ENCODE assay signal across 8 cellular contexts in genomic region chr19:40285353-40286234, GRCh38. TPM values are rescaled to one million over a fixed set of nuclear protein-coding genes. Genes with fewer than 3 reads are reported as not detected.
DNase-seq lines count a peak whose midpoint lies in the region; ATAC-seq and TF ChIP-seq lines count a peak whose summit lies in the region.

No MANE protein-coding gene starts in this region.

- ATAC-seq in GM21576 (IDR thresholded peaks at IDR 0.05; ENCODE audit: unreplicated experiment): peak; percentile 73

- H3K27ac Mint-ChIP-seq in IgD-negative memory B cell: peak overlapping the region; percentile 87 to 98 (median 96)
- peak overlapping the region; percentile 99 for H3K27ac Mint-ChIP-seq in activated T-cell treated with anti-CD3 and anti-CD28 coated beads, Interleukin-2, amount 50 U/mL, for 24 hours

- peak; percentile 81 for TF ChIP-seq POLR2A in erythroblast (IDR thresholded peaks at IDR 0.05; ENCODE audit: low read length)

- peak overlapping the region; percentile 80 to 96 (median 91) for H3K4me3 Mint-ChIP-seq in IgD-negative memory B cell
- peak overlapping the region; percentile 96 for H3K4me3 Mint-ChIP-seq in activated T-cell treated with anti-CD3 and anti-CD28 coated beads, Interleukin-2, amount 50 U/mL, for 24 hours

- H3K9me3 Mint-ChIP-seq in IgD-negative memory B cell: no peaks in the 10 kb centered on the region
- no peaks in the 10 kb centered on the region for H3K9me3 Mint-ChIP-seq in activated T-cell treated with anti-CD3 and anti-CD28 coated beads, Interleukin-2, amount 50 U/mL, for 24 hours

- peaks cover 17 to 41% (median 31%) of the 10 kb centered on the region in 3 donors for H3K4me1 Mint-ChIP-seq in IgD-negative memory B cell
- peaks cover 49% of the 10 kb centered on the region for H3K4me1 Mint-ChIP-seq in activated T-cell treated with anti-CD3 and anti-CD28 coated beads, Interleukin-2, amount 50 U/mL, for 24 hours (ENCODE audit: low read depth)

- no peaks in the 10 kb centered on the region for H3K27me3 Mint-ChIP-seq in IgD-negative memory B cell
- H3K27me3 Mint-ChIP-seq in activated T-cell treated with anti-CD3 and anti-CD28 coated beads, Interleukin-2, amount 50 U/mL, for 24 hours: no peaks in the 10 kb centered on the region

- peaks cover 2% of the 10 kb centered on the region for H3K36me3 Mint-ChIP-seq in IgD-negative memory B cell
- H3K36me3 Mint-ChIP-seq in activated T-cell treated with anti-CD3 and anti-CD28 coated beads, Interleukin-2, amount 50 U/mL, for 24 hours (ENCODE audit: low read depth): peaks cover 27% of the 10 kb centered on the region

- DNase-seq in DMS153 treated with DMSO at 0.1 percent for 48 hours (lab: John Stamatoyannopoulos, UW; ENCODE audit: unreplicated experiment) (peak; percentile 99), OCI-M1 (lab: John Stamatoyannopoulos, UW) (peak; percentile 100), erythroblast (lab: John Stamatoyannopoulos, UW) (peak; percentile 99 to 100), mucosa of gallbladder (ENCODE audit: low spot score) (peak; percentile 99)
- peak; percentile 94 for DNase-seq in activated T-cell treated with anti-CD3 and anti-CD28 coated beads, Interleukin-2, amount 50 U/mL, for 24 hours
- DNase-seq in stimulated activated CD8-positive, alpha-beta memory T cell treated with anti-CD3 and anti-CD28 coated beads, Interleukin-4, amount 100 ng/mL, for 24 hours (ENCODE audit: low read depth): peak; percentile 95

RNA-seq across cellular contexts. Expression of gene AKT2, which starts 0.4 kb away (rescaled TPM):
- 28.1 TPM for polyA plus RNA-seq in IgD-negative memory B cell
- total RNA-seq in mucosa of gallbladder: 119 TPM

RNA-seq across cellular contexts. Expression of gene CCNP, which starts 59.1 kb away (rescaled TPM):
- not detected for polyA plus RNA-seq in IgD-negative memory B cell
- total RNA-seq in mucosa of gallbladder: 0.43 TPM

Comparison
In these comparisons a context has a peak if more than half of its experiments do, and no peak if none do; other contexts are left out.
1. Peak in every context shown above with its lines: DNase-seq and ATAC-seq.